ENCODE assay signal across 14 cellular contexts in the genomic region with DNA sequence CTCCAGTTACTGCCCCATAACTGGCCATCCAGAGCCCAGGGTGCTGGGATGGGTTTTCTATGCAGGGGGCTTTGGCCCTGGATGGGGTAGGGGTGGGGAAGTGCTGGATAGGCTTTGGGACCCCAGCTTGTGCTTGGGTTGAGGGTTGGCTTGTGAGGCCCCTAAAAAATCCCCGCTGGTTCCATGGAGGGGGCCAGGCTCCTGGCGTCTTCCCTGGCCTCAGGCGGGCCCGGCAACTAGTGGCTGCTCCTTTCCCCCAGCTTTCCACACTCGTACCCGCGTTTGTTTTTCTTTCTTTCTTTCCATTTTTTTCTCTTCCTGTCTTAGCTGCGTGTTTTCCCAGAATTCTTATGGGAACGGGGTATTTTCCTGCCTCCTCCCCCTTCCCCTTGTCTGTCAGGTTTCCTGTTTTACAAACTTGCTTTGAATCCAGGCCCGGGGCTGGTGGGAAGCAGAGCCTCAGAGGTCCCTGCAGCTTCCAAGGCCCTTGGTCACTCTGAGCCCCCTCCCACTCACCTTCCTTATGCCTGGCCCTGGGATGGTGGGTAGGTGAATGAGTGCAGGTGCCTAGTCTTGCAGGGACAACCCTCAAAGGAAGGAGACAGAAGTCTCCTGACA. TPM values are rescaled to one million over a fixed set of nuclear protein-coding genes. Genes with fewer than 3 reads are reported as not detected.
DNase-seq lines count a peak whose midpoint lies in the region; ATAC-seq and TF ChIP-seq lines count a peak whose summit lies in the region.
"Had no signal": no experiment of that assay in that cellular context is flagged by ENCODE, and none has a peak within 500 bp of the region (broad histone marks: within the 10 kb centered on the region; RNA-seq: fewer than 3 reads in every experiment).

No MANE protein-coding gene starts in this region.

- ATAC-seq in heart right ventricle: peak in 7 of 8 donors; percentile 3 to 49 (median 8)
- ATAC-seq in Right ventricle myocardium superior (ENCODE audit: poor library complexity): no peak
- ATAC-seq in upper lobe of right lung: no peak
- no peak for ATAC-seq in left lobe of liver
- ATAC-seq in GM18502 (IDR thresholded peaks at IDR 0.05; ENCODE audit: poor library complexity, unreplicated experiment): no peak
- ATAC-seq: activated CD4-positive, alpha-beta T cell treated with anti-CD3 and anti-CD28 coated beads for 36 hours; T-cell had no signal

- H3K36me3 Mint-ChIP-seq in CD4-positive, alpha-beta memory T cell: no peaks in the 10 kb centered on the region
- H3K36me3 Mint-ChIP-seq: naive B cell, T-cell had no signal

- intact Hi-C loops in heart right ventricle (cut with DNase I): loop anchor here in 7 of 10 donors (1.0 to 10.0 kb wide), 7 partner anchors 20 to 1271 kb away; no protein-coding TSS in a partner anchor
- intact Hi-C loops in Right ventricle myocardium superior (cut with DNase I): no loop called here
- intact Hi-C loops in upper lobe of right lung (cut with DNase I): no loop called here
- intact Hi-C loops in CD4-positive, alpha-beta memory T cell (cut with micrococcal nuclease): no loop called here

- peaks cover 2 to 9% (median 5%) of the 10 kb centered on the region in 4 donors for H3K4me1 Mint-ChIP-seq in CD4-positive, alpha-beta memory T cell

- peak overlapping the region; percentile 49 to 96 (median 85) for H3K27ac ChIP-seq in heart right ventricle
- H3K27ac ChIP-seq in hepatocyte: peak overlapping the region; percentile 84
- no peak overlapping the region for H3K27ac ChIP-seq in osteoblast (ENCODE audit: low read depth, low read length)
- H3K27ac ChIP-seq in upper lobe of right lung: peak overlapping the region; percentile 53
- H3K27ac ChIP-seq in CD4-positive, alpha-beta memory T cell (ENCODE audit: low read depth, low read length): no peak overlapping the region

- POLR2A ChIA-PET in CD4-positive, alpha-beta memory T cell (lab: Charles Lee; ENCODE audit: partially characterized antibody): interaction anchor here (1.1 kb wide), 1 partner anchor 9 kb away, joined by 3 read pairs; no protein-coding TSS in a partner anchor

- H3K9me3 Mint-ChIP-seq in CD4-positive, alpha-beta memory T cell: no peaks in the 10 kb centered on the region
- H3K9me3 Mint-ChIP-seq: activated T-helper 1 cell treated with anti-CD3 and anti-CD28 coated beads, Interleukin-12 subunit alpha, Interleukin-12 subunit beta, Interleukin-2, Interleukin-4 antibody, amounts not matched to agents 30 ng/mL and 10 ng/mL and 1 ng/mL, durations not matched to agents 14 hours and 24 hours and 36 hours; naive B cell; T-cell had no signal

- peaks cover 25 to 85% (median 57%) of the 10 kb centered on the region in 9 donors for H3K4me1 ChIP-seq in heart right ventricle
- H3K4me1 ChIP-seq in hepatocyte (ENCODE audit: insufficient read depth): peaks cover 21% of the 10 kb centered on the region
- H3K4me1 ChIP-seq in osteoblast (ENCODE audit: insufficient read depth, low read length): no peaks in the 10 kb centered on the region
- H3K4me1 ChIP-seq in upper lobe of right lung: peaks cover 12% of the 10 kb centered on the region
- H3K4me1 ChIP-seq in CD4-positive, alpha-beta memory T cell (ENCODE audit: insufficient read depth, low read length): no peaks in the 10 kb centered on the region

- H2AFZ ChIP-seq in hepatocyte (no peak overlapping the region), osteoblast (ENCODE audit: low read length) (peak overlapping the region; percentile 79)

- peak overlapping the region in 1 of 7 donors; percentile 92 for H3K27ac Mint-ChIP-seq in CD4-positive, alpha-beta memory T cell
- H3K27ac Mint-ChIP-seq: activated CD4-positive, alpha-beta T cell treated with anti-CD3 and anti-CD28 coated beads for 36 hours; activated T-helper 1 cell treated with anti-CD3 and anti-CD28 coated beads, Interleukin-12 subunit alpha, Interleukin-12 subunit beta, Interleukin-2, Interleukin-4 antibody, amounts not matched to agents 30 ng/mL and 10 ng/mL and 1 ng/mL, durations not matched to agents 14 hours and 24 hours and 36 hours; T-cell had no signal

- TF ChIP-seq CTCF in heart right ventricle (IDR thresholded peaks at IDR 0.05): no peak
- no peak for TF ChIP-seq CTCF in hepatocyte (IDR thresholded peaks at IDR 0.05; ENCODE audit: poor library complexity)
- TF ChIP-seq CTCF in osteoblast (IDR thresholded peaks at IDR 0.05; ENCODE audit: extremely low read depth, low read depth, low read length): no peak
- TF ChIP-seq CTCF in upper lobe of right lung (IDR thresholded peaks at IDR 0.05): no peak

- DNase-seq in heart right ventricle (peak in 1 of 2 donors; percentile 58), Right ventricle myocardium superior (no peak), hepatocyte (ENCODE audit: low spot score) (no peak), osteoblast (ENCODE audit: insufficient read length, low spot score, missing footprints) (no peak), upper lobe of right lung (no peak), left lobe of liver (ENCODE audit: low spot score) (no peak)
- no peak for DNase-seq in CD4-positive, alpha-beta memory T cell
- DNase-seq: activated CD4-positive, alpha-beta T cell treated with anti-CD3 and anti-CD28 coated beads for 36 hours; COR-L47; naive B cell; OCI-M1; T-cell had no signal

- no peaks in the 10 kb centered on the region for H3K79me2 ChIP-seq in hepatocyte
- H3K79me2 ChIP-seq in osteoblast (ENCODE audit: insufficient read depth, low read length): no peaks in the 10 kb centered on the region

- H3K36me3 ChIP-seq in heart right ventricle (peaks cover 0 to 43% (median 9%) of the 10 kb centered on the region in 9 donors), hepatocyte (replicated peaks; ENCODE audit: insufficient read depth, low read depth) (no peaks in the 10 kb centered on the region), osteoblast (ENCODE audit: insufficient read depth, low read length) (no peaks in the 10 kb centered on the region), upper lobe of right lung (peaks cover 5% of the 10 kb centered on the region)
- H3K36me3 ChIP-seq in CD4-positive, alpha-beta memory T cell (ENCODE audit: insufficient read depth, low read length): no peaks in the 10 kb centered on the region

- no peak overlapping the region for H3K4me3 Mint-ChIP-seq in CD4-positive, alpha-beta memory T cell
- H3K4me3 Mint-ChIP-seq: activated CD4-positive, alpha-beta T cell treated with anti-CD3 and anti-CD28 coated beads for 36 hours; activated T-helper 1 cell treated with anti-CD3 and anti-CD28 coated beads, Interleukin-12 subunit alpha, Interleukin-12 subunit beta, Interleukin-2, Interleukin-4 antibody, amounts not matched to agents 30 ng/mL and 10 ng/mL and 1 ng/mL, durations not matched to agents 14 hours and 24 hours and 36 hours; naive B cell; T-cell had no signal

- H4K20me1 ChIP-seq in hepatocyte (ENCODE audit: insufficient read depth, poor library complexity, severe bottlenecking) (no peaks in the 10 kb centered on the region), osteoblast (ENCODE audit: insufficient read depth, low read length) (no peaks in the 10 kb centered on the region)

- CTCF ChIA-PET in CD4-positive, alpha-beta memory T cell (lab: Charles Lee; ENCODE audit: partially characterized antibody): interaction anchor here (1.0 to 1.2 kb wide), 2 partner anchors 78 to 152 kb away, joined by 3 read pairs; no protein-coding TSS in a partner anchor

- WGBS in heart right ventricle, 2 donors: 40 to 49% methylated on average over 10 of the region's 10 CpGs
- WGBS in hepatocyte (ENCODE audit: low lambda C conversion rate, missing lambda C conversion rate): 74% methylated on average over 9 of the region's 10 CpGs

- peak overlapping the region; percentile 28 to 66 (median 53) for H3K4me3 ChIP-seq in heart right ventricle
- H3K4me3 ChIP-seq in hepatocyte: no peak overlapping the region
- H3K4me3 ChIP-seq in osteoblast (ENCODE audit: insufficient read depth, low read length): no peak overlapping the region
- H3K4me3 ChIP-seq in upper lobe of right lung: peak overlapping the region; percentile 48
- no peak overlapping the region for H3K4me3 ChIP-seq in CD4-positive, alpha-beta memory T cell (ENCODE audit: low read length in 2 of 2)

- H3K27me3 Mint-ChIP-seq in CD4-positive, alpha-beta memory T cell: no peaks in the 10 kb centered on the region
- H3K27me3 Mint-ChIP-seq: activated CD4-positive, alpha-beta T cell treated with anti-CD3 and anti-CD28 coated beads for 36 hours; T-cell had no signal

- no peaks in the 10 kb centered on the region for H3K9me3 ChIP-seq in heart right ventricle
- H3K9me3 ChIP-seq in hepatocyte (ENCODE audit: low read depth): no peaks in the 10 kb centered on the region
- no peaks in the 10 kb centered on the region for H3K9me3 ChIP-seq in osteoblast (ENCODE audit: low read depth, low read length)
- no peaks in the 10 kb centered on the region for H3K9me3 ChIP-seq in upper lobe of right lung
- H3K9me3 ChIP-seq in CD4-positive, alpha-beta memory T cell (ENCODE audit: control insufficient read depth in 1 of 2, low read length in 2 of 2): no peaks in the 10 kb centered on the region

- H3K4me2 ChIP-seq in hepatocyte: no peak overlapping the region
- H3K4me2 ChIP-seq in osteoblast (ENCODE audit: insufficient read depth, low read length): no peak overlapping the region

- H3K27me3 ChIP-seq in heart right ventricle: no peaks in the 10 kb centered on the region
- H3K27me3 ChIP-seq in hepatocyte: no peaks in the 10 kb centered on the region
- H3K27me3 ChIP-seq in osteoblast (ENCODE audit: insufficient read depth, low read length): no peaks in the 10 kb centered on the region
- no peaks in the 10 kb centered on the region for H3K27me3 ChIP-seq in upper lobe of right lung
- H3K27me3 ChIP-seq in CD4-positive, alpha-beta memory T cell (ENCODE audit: insufficient read depth, low read length): no peaks in the 10 kb centered on the region

- H3K9me2 ChIP-seq in hepatocyte (replicated peaks; ENCODE audit: insufficient read depth): no peaks in the 10 kb centered on the region

RNA-seq across cellular contexts. Expression of gene RGS3, which starts 40.2 kb away (rescaled TPM):
- total RNA-seq in heart right ventricle (100 to 1,000 TPM in 9 of 10 donors, 10 to 100 TPM in 1; 98.7 to 201 (median 140) TPM), Right ventricle myocardium superior (138 TPM), hepatocyte (47.0 and 48.0 TPM in 2 replicates), osteoblast (77.4 and 99.3 TPM in 2 replicates), upper lobe of right lung (71.1 TPM), left lobe of liver (19.5 TPM)
- polyA plus RNA-seq in heart right ventricle (100 to 1,000 TPM in 1 of 2 donors, 10 to 100 TPM in 1; 65.4 to 125 TPM), hepatocyte (62.7 and 78.2 TPM in 2 replicates)
- total RNA-seq in CD4-positive, alpha-beta memory T cell: 10 to 100 TPM; 17.5 to 18.4 TPM
- 10 to 100 TPM in 1 of 2 donors, 1 to 10 TPM in 1; 3.4 to 23.2 TPM for polyA plus RNA-seq in CD4-positive, alpha-beta memory T cell

Comparison
In these comparisons a context has a peak if more than half of its experiments do, and no peak if none do; other contexts are left out.
1. ATAC-seq: peak in heart right ventricle (7 of 8); none in Right ventricle myocardium superior (single experiment), upper lobe of right lung (single experiment), left lobe of liver (single experiment) and GM18502 (single experiment).
2. intact Hi-C loops: an anchor here in heart right ventricle (1.0 to 10.0 kb wide); none called in Right ventricle myocardium superior, upper lobe of right lung and CD4-positive, alpha-beta memory T cell.
3. H3K27ac ChIP-seq: peak in heart right ventricle (10 of 10), hepatocyte (single experiment) and upper lobe of right lung (single experiment); none in osteoblast (single experiment) and CD4-positive, alpha-beta memory T cell (single experiment).
4. H3K4me3 ChIP-seq: peak in heart right ventricle (10 of 10) and upper lobe of right lung (single experiment); none in hepatocyte (single experiment), osteoblast (single experiment) and CD4-positive, alpha-beta memory T cell (0 of 2).